In the genomic region with DNA sequence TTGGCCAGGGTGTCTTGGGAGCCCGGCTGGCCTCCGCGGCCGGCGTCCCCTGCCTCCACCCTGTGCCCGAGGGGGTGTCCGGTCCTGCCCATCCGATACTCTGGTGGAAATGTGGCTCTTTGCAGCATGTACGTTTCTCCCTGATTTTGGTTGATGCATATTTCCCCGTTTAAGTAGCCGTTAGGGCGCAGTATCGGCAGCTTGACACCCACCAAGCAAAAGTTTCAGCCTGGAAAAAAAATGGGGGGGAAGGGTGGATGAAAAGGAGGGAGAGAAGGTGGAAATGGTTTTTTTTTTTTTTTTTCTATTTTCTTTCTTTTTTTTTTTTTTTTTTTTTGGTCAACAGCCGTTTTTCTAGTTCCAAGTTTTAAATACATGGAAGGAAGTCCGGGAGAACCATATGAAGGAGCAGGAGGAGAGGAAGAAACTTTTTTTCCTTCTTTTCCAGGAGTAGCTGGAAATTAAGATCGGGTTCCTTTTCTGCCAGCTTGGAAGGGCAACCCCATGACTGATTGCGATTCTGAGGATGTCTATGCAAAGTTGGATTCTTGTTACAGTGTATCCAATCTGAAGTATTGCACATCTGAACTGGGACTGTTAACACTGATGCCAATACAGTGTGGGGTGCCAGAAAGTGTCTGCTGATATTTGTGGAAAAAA, we compare ENCODE assay signal across 8 cellular contexts. TPM values are rescaled to one million over a fixed set of nuclear protein-coding genes. Genes with fewer than 3 reads are reported as not detected.
DNase-seq lines count a peak whose midpoint lies in the region; ATAC-seq, FAIRE-seq and TF ChIP-seq lines count a peak whose summit lies in the region.

No MANE protein-coding gene starts in this region.

- TF ChIP-seq CTCF in Calu3 (IDR thresholded peaks at IDR 0.05; ENCODE audit: unreplicated experiment) (no peak), Loucy (conservative IDR thresholded peaks at IDR 0.05; ENCODE audit: low read length) (0 out of 2 replicates have a peak, but pooled peaks have one; percentile 15), GM12878 (IDR thresholded peaks at IDR 0.05 in 2 of 3, conservative IDR thresholded peaks at IDR 0.05 in 1 of 3; ENCODE audit: control insufficient read depth in 2 of 3, extremely low read depth in 1 of 3, insufficient read depth in 1 of 3, low read depth in 3 of 3, low read length in 3 of 3) (0 out of 6 replicates have a peak, but pooled peaks of 1 of the 3 experiments have one; percentile 2), HepG2 (CRISPR knock-in tag; IDR thresholded peaks at IDR 0.05) (no peak), thyroid gland (IDR thresholded peaks at IDR 0.05) (no peak)

- ATAC-seq in GM12878 (no peak), HepG2 (no peak), GM21717 (IDR thresholded peaks at IDR 0.05; ENCODE audit: unreplicated experiment) (no peak), HG03139 (IDR thresholded peaks at IDR 0.05; ENCODE audit: unreplicated experiment) (no peak)

- DNase-seq in Calu3 (no peak), GM12878 (ENCODE audit: low read depth, low spot score) (no peak), HepG2 (ENCODE audit: low spot score) (no peak), thyroid gland (peak in 1 of 2 donors; percentile 10), HTR-8/SVneo (ENCODE audit: insufficient read length, low spot score) (no peak)

- H3K27ac Mint-ChIP-seq in Calu3 (ENCODE audit: unreplicated experiment): peak overlapping the region; percentile 97

- TF ChIP-seq RAD21 in GM12878 (IDR thresholded peaks at IDR 0.05; ENCODE audit: insufficient read depth, low read depth, low read length) (no peak), HepG2 (CRISPR knock-in tag; IDR thresholded peaks at IDR 0.05) (no peak)

- H3K79me2 ChIP-seq in Loucy (ENCODE audit: insufficient read depth, low read length): peaks cover 62% of the 10 kb centered on the region
- H3K79me2 ChIP-seq in GM12878 (ENCODE audit: control insufficient read depth, insufficient read depth, low read length): peaks cover 50% of the 10 kb centered on the region
- H3K79me2 ChIP-seq in HepG2 (ENCODE audit: insufficient read depth, low read length): peaks cover 41% of the 10 kb centered on the region

- intact Hi-C loops in Calu3 (cut with micrococcal nuclease; ENCODE audit: unreplicated experiment) (loop anchor here (2.0 to 5.0 kb wide), 4 partner anchors 121 to 604 kb away; no protein-coding TSS in a partner anchor), GM12878 (cut with micrococcal nuclease; ENCODE audit: unreplicated experiment) (loop anchor here (5.0 to 10.0 kb wide), 4 partner anchors 129 to 1151 kb away; no protein-coding TSS in a partner anchor), HepG2 (cut with micrococcal nuclease; ENCODE audit: unreplicated experiment) (loop anchor here (2.0 to 5.0 kb wide), 5 partner anchors 66 to 605 kb away; no protein-coding TSS in a partner anchor), thyroid gland (cut with DNase I) (no loop called here)

- peaks cover 95% of the 10 kb centered on the region for H3K36me3 Mint-ChIP-seq in Calu3 (ENCODE audit: insufficient read depth, unreplicated experiment)

- no peaks in the 10 kb centered on the region for H3K27me3 ChIP-seq in Loucy (ENCODE audit: insufficient read depth, low read length, poor library complexity, severe bottlenecking)
- H3K27me3 ChIP-seq in GM12878 (replicated peaks in 1 of 2; ENCODE audit: control insufficient read depth in 2 of 2, insufficient read depth in 2 of 2, low read length in 1 of 2): no peaks in the 10 kb centered on the region
- no peaks in the 10 kb centered on the region; a peak in 1 of 5 replicates for H3K27me3 ChIP-seq in HepG2 (ENCODE audit: control insufficient read depth in 1 of 2, insufficient read depth in 2 of 2, low read length in 2 of 2)
- H3K27me3 ChIP-seq in thyroid gland: no peaks in the 10 kb centered on the region

- peak overlapping the region; percentile 78 for H3K27ac ChIP-seq in GM12878 (ENCODE audit: control insufficient read depth, insufficient read depth)
- peak overlapping the region; percentile 83 for H3K27ac ChIP-seq in HepG2 (ENCODE audit: extremely low read length, insufficient read depth, low read length)
- peak overlapping the region in 2 of 3 donors; percentile 82 to 89 for H3K27ac ChIP-seq in thyroid gland

- FAIRE-seq in GM12878 (lab: Jason Lieb, UNC): no peak
- FAIRE-seq in HepG2 (lab: Jason Lieb, UNC): no peak
- no peak for FAIRE-seq in HTR-8/SVneo (lab: Jason Lieb, UNC)

- WGBS in GM12878 (ENCODE audit: insufficient coverage, insufficient replicate concordance, low lambda C conversion rate, missing lambda C conversion rate): under 1% methylated on average over 17 of the region's 17 CpGs
- WGBS in HepG2 (ENCODE audit: low lambda C conversion rate): 1% methylated on average over 16 of the region's 17 CpGs
- WGBS in thyroid gland, 2 donors: 2 to 4% methylated on average over 17 of the region's 17 CpGs

- TF ChIP-seq POLR2A in GM12878 (IDR thresholded peaks at IDR 0.05; ENCODE audit: low read depth, low read length) (no peak), HepG2 (IDR thresholded peaks at IDR 0.05; ENCODE audit: insufficient read depth in 1 of 2, low read depth in 2 of 2, low read length in 2 of 2) (no peak), thyroid gland (IDR thresholded peaks at IDR 0.05) (no peak)

- no peaks in the 10 kb centered on the region for H3K27me3 Mint-ChIP-seq in Calu3 (ENCODE audit: unreplicated experiment)

- TF ChIP-seq EP300 in GM12878 (IDR thresholded peaks at IDR 0.05; ENCODE audit: borderline replicate concordance in 1 of 2, control insufficient read depth in 1 of 2, low read depth in 2 of 2, low read length in 2 of 2): no peak
- TF ChIP-seq EP300 in HepG2 (IDR thresholded peaks at IDR 0.05; ENCODE audit: low read depth in 2 of 2, low read length in 2 of 2): no peak
- no peak for TF ChIP-seq EP300 in HepG2 (CRISPR knock-in tag; IDR thresholded peaks at IDR 0.05; ENCODE audit: borderline replicate concordance)

- no TSS peak for BruUV-seq in Calu3 (replicated peaks; lab: Mats Ljungman, UMichigan)
- no TSS peak for BruUV-seq in GM12878 (replicated peaks; lab: Mats Ljungman, UMichigan)
- BruUV-seq in HepG2 (replicated peaks; lab: Mats Ljungman, UMichigan): no TSS peak

- in situ Hi-C loops in GM12878 (cut with MboI) (no loop called here), HepG2 (cut with HindIII; ENCODE audit: extremely low pct_ligation_motif_present, low pct_unique_long_range_greater_than_20kb) (no loop called here)

- no peaks in the 10 kb centered on the region for H3K9me2 ChIP-seq in Loucy (replicated peaks; ENCODE audit: low read depth, low read length)

- H3K9ac ChIP-seq in Loucy (ENCODE audit: low read depth, low read length, poor library complexity, severe bottlenecking): peak overlapping the region; percentile 98
- peak overlapping the region; percentile 85 for H3K9ac ChIP-seq in GM12878 (ENCODE audit: control insufficient read depth, insufficient read depth, low read length)
- H3K9ac ChIP-seq in HepG2 (ENCODE audit: insufficient read depth, low read depth, low read length): peak overlapping the region; percentile 85

- H3K4me3 ChIP-seq in Loucy (ENCODE audit: low read length, poor library complexity, severe bottlenecking) (peak overlapping the region; percentile 92), GM12878 (peak overlapping the region; percentile 98), HepG2 (replicated peaks in 1 of 3; ENCODE audit: insufficient read depth in 1 of 3, low read depth in 2 of 3, low read length in 3 of 3) (peak overlapping the region; percentile 85 to 94 (median 94)), thyroid gland (replicated peaks in 1 of 3) (peak overlapping the region; percentile 49 to 88 (median 68))

- peaks cover 6% of the 10 kb centered on the region; the same call in 1 of the 2 replicates for H3F3A ChIP-seq in Loucy (ENCODE audit: low read depth)

- peak overlapping the region; percentile 99 for H3K4me3 Mint-ChIP-seq in Calu3 (ENCODE audit: low read depth, unreplicated experiment)

- peaks cover 58% of the 10 kb centered on the region for H3K4me1 Mint-ChIP-seq in Calu3 (ENCODE audit: low read depth, unreplicated experiment)

- H3K9me3 Mint-ChIP-seq in Calu3 (ENCODE audit: low read depth, unreplicated experiment): no peaks in the 10 kb centered on the region

- peaks cover 45% of the 10 kb centered on the region for H3K4me1 ChIP-seq in Loucy (ENCODE audit: insufficient read depth, low read length, poor library complexity, severe bottlenecking)
- peaks cover 11% of the 10 kb centered on the region for H3K4me1 ChIP-seq in GM12878 (ENCODE audit: control insufficient read depth, insufficient read depth, low read length)
- peaks cover 43% of the 10 kb centered on the region for H3K4me1 ChIP-seq in HepG2 (ENCODE audit: insufficient read depth, low read length)
- H3K4me1 ChIP-seq in thyroid gland: peaks cover 17 to 23% of the 10 kb centered on the region in 2 donors

- SMC1A ChIA-PET in GM12878 (lab: Charles Lee; ENCODE audit: uncharacterized antibody, unreplicated experiment): interaction anchor here (1.4 kb wide), 1 partner anchor 11 kb away, joined by 3 read pairs; no protein-coding TSS in a partner anchor

- H3K9me3 ChIP-seq in Loucy (ENCODE audit: insufficient read depth, low read depth, low read length): no peaks in the 10 kb centered on the region
- no peaks in the 10 kb centered on the region for H3K9me3 ChIP-seq in GM12878 (replicated peaks; ENCODE audit: control insufficient read depth, insufficient read depth, low read length)
- H3K9me3 ChIP-seq in HepG2 (ENCODE audit: low read length): no peaks in the 10 kb centered on the region
- H3K9me3 ChIP-seq in thyroid gland: no peaks in the 10 kb centered on the region

- POLR2A ChIA-PET in GM12878 (lab: Charles Lee) (interaction anchor here (0.6 to 1.2 kb wide), 3 partner anchors 37 to 901 kb away, joined by 3 to 9 read pairs (median 5); no protein-coding TSS in a partner anchor), HepG2 (lab: Yijun Ruan, JAX) (interaction anchor here (1.0 kb wide), 2 partner anchors 19 to 22 kb away, joined by 3 to 4 read pairs; no protein-coding TSS in a partner anchor)

- H3K36me3 ChIP-seq in Loucy (ENCODE audit: insufficient read depth, low read length) (no peaks in the 10 kb centered on the region), GM12878 (ENCODE audit: control insufficient read depth in 2 of 2, insufficient read depth in 2 of 2, low read length in 1 of 2) (no peaks in the 10 kb centered on the region), HepG2 (replicated peaks in 1 of 2; ENCODE audit: control insufficient read depth in 1 of 2, insufficient read depth in 2 of 2, low read length in 2 of 2) (no peaks in the 10 kb centered on the region), thyroid gland (no peaks in the 10 kb centered on the region)

- RAD21 ChIA-PET in GM12878 (lab: Charles Lee; ENCODE audit: unreplicated experiment): interaction anchor here (0.7 to 2.7 kb wide), 5 partner anchors 8 to 807 kb away, joined by 3 to 10 read pairs (median 5); no protein-coding TSS in a partner anchor

- peak overlapping the region; percentile 84 for H3K4me2 ChIP-seq in Loucy (ENCODE audit: low read depth, low read length, poor library complexity, severe bottlenecking)
- peak overlapping the region; percentile 95 for H3K4me2 ChIP-seq in GM12878 (ENCODE audit: control insufficient read depth, insufficient read depth)
- peak overlapping the region; percentile 82 for H3K4me2 ChIP-seq in HepG2 (ENCODE audit: low read depth, low read length)

- CTCF ChIA-PET in Calu3 (lab: Charles Lee): interaction anchor here (0.7 to 1.7 kb wide), 5 partner anchors 12 to 462 kb away, joined by 3 to 8 read pairs (median 4); no protein-coding TSS in a partner anchor
- CTCF ChIA-PET in GM12878 (lab: Yijun Ruan, JAX): interaction anchor here (2.3 to 2.4 kb wide), 2 partner anchors 120 to 807 kb away, joined by 10 to 13 read pairs; no protein-coding TSS in a partner anchor
- CTCF ChIA-PET in HepG2 (lab: Yijun Ruan, JAX; ENCODE audit: low intra/inter-chr PET ratio, low total read pairs): no interaction called here

- H2AFZ ChIP-seq in Loucy (ENCODE audit: low read length) (no peak overlapping the region), GM12878 (ENCODE audit: control insufficient read depth, low read depth, low read length) (peak overlapping the region; percentile 86; the same call in 1 of the 2 replicates), HepG2 (ENCODE audit: low read length) (no peak overlapping the region)

- H4K20me1 ChIP-seq in Loucy (ENCODE audit: insufficient read depth, low read length, poor library complexity, severe bottlenecking): peaks cover 49% of the 10 kb centered on the region
- no peaks in the 10 kb centered on the region for H4K20me1 ChIP-seq in GM12878 (ENCODE audit: control insufficient read depth, insufficient read depth)
- H4K20me1 ChIP-seq in HepG2 (ENCODE audit: insufficient read depth, low read length): peaks cover 45% of the 10 kb centered on the region

RNA-seq across cellular contexts. Expression of a gene that starts 1.5 kb away (rescaled TPM):
- total RNA-seq in Calu3 (2022): 65.7 and 84.7 TPM in 2 replicates
- 8.1 and 9.5 TPM in 2 replicates for total RNA-seq in GM12878 (2013; cell fraction: nucleolus; rRNA removed)
- 13.8 and 14.5 TPM in 2 replicates for total RNA-seq in GM12878 (2014; rRNA removed)
- 9.4 and 10.2 TPM in 2 replicates for total RNA-seq in GM12878 (2014; rRNA removed; fragmentation: Illumina TruSeq; extraction: Trizol)
- 15.1 and 16.0 TPM in 2 replicates for total RNA-seq in GM12878 (2021)
- polyA plus RNA-seq in GM12878 (2011; ENCODE audit: low read depth): 3.8 TPM
- 6.1 and 7.6 TPM in 2 replicates for polyA plus RNA-seq in GM12878 (2011; rRNA removed)
- polyA plus RNA-seq in GM12878 (2011; cell fraction: cytosol; rRNA removed): 6.7 and 6.8 TPM in 2 replicates
- 4.5 and 5.7 TPM in 2 replicates for polyA plus RNA-seq in GM12878 (2011; cell fraction: nucleus; rRNA removed)
- 6.7 TPM in 2 replicates for polyA plus RNA-seq in GM12878 (2012)
- 5.9 and 6.4 TPM in 2 replicates for polyA plus RNA-seq in GM12878 (2014; fragmentation: Illumina TruSeq; extraction: Trizol)
- 10 to 100 TPM in 1 of 2 experiments, 1 to 10 TPM in 1; 7.0 to 15.2 TPM for polyA plus RNA-seq in GM12878 (2014; fragmentation: Nextera tagmentation; extraction: Ambion mirVana)
- polyA plus RNA-seq in GM12878 (2014; rRNA removed): 7.5 and 7.7 TPM in 2 replicates
- 10 to 100 TPM; 20.0 to 21.3 TPM for polyA plus RNA-seq in GM12878 (2016; fragmentation: Nextera tagmentation; extraction: Ambion mirVana)
- 9.7 and 14.4 TPM in 2 replicates for polyA minus RNA-seq in GM12878 (2011; rRNA and poly(A)+ RNA removed)
- polyA minus RNA-seq in GM12878 (2011; cell fraction: cytosol; rRNA and poly(A)+ RNA removed): 8.1 and 9.9 TPM in 2 replicates
- polyA minus RNA-seq in GM12878 (2011; cell fraction: nucleus; rRNA and poly(A)+ RNA removed): 7.6 and 10.8 TPM in 2 replicates
- 7.1 and 7.2 TPM in 2 replicates for total RNA-seq in HepG2 (2016; rRNA removed; fragmentation: Illumina TruSeq; extraction: Trizol)
- 1.4 and 1.9 TPM in 2 replicates for total RNA-seq in HepG2 (2016; cell fraction: cytosol; rRNA removed; fragmentation: Illumina TruSeq; extraction: Trizol; ENCODE audit: low read depth)
- total RNA-seq in HepG2 (2016; cell fraction: insoluble cytoplasmic fraction; rRNA removed; fragmentation: Illumina TruSeq; extraction: Trizol): 6.7 and 7.3 TPM in 2 replicates
- total RNA-seq in HepG2 (2016; cell fraction: membrane; rRNA removed; fragmentation: Illumina TruSeq; extraction: Trizol): 7.5 and 7.8 TPM in 2 replicates
- total RNA-seq in HepG2 (2016; cell fraction: nucleus; rRNA removed; fragmentation: Illumina TruSeq; extraction: Trizol): 5.0 and 5.5 TPM in 2 replicates
- polyA plus RNA-seq in HepG2 (2011; rRNA removed): 6.1 and 6.4 TPM in 2 replicates
- 5.4 and 6.0 TPM in 2 replicates for polyA plus RNA-seq in HepG2 (2011; cell fraction: cytosol; rRNA removed)
- polyA plus RNA-seq in HepG2 (2011; cell fraction: nucleus; rRNA removed): 6.1 and 7.1 TPM in 2 replicates
- polyA plus RNA-seq in HepG2 (2012): 7.0 and 8.6 TPM in 2 replicates
- polyA plus RNA-seq in HepG2 (2016; cell fraction: cytosol; fragmentation: Illumina TruSeq; extraction: Trizol; ENCODE audit: low read depth): 1.1 and 1.2 TPM in 2 replicates
- polyA plus RNA-seq in HepG2 (2016; cell fraction: insoluble cytoplasmic fraction; fragmentation: Illumina TruSeq; extraction: Trizol; ENCODE audit: low read depth): 7.0 TPM in 2 replicates
- 5.1 and 5.2 TPM in 2 replicates for polyA plus RNA-seq in HepG2 (2016; cell fraction: membrane; fragmentation: Illumina TruSeq; extraction: Trizol; ENCODE audit: low read depth)
- 4.5 and 5.1 TPM in 2 replicates for polyA plus RNA-seq in HepG2 (2016; cell fraction: nucleus; fragmentation: Illumina TruSeq; extraction: Trizol; ENCODE audit: insufficient read depth, low read depth)
- 9.6 and 21.8 TPM in 2 replicates for polyA minus RNA-seq in HepG2 (2011; rRNA and poly(A)+ RNA removed; ENCODE audit: low replicate concordance)
- polyA minus RNA-seq in HepG2 (2011; cell fraction: cytosol; rRNA and poly(A)+ RNA removed): 12.2 and 14.8 TPM in 2 replicates
- 18.2 and 20.6 TPM in 2 replicates for polyA minus RNA-seq in HepG2 (2011; cell fraction: nucleus; rRNA and poly(A)+ RNA removed)
- total RNA-seq in thyroid gland: 10 to 100 TPM in 3 of 4 donors, 1 to 10 TPM in 1; 8.9 to 11.0 (median 10.1) TPM
